ENCODE assay signal across 21 cellular contexts in the genomic region with DNA sequence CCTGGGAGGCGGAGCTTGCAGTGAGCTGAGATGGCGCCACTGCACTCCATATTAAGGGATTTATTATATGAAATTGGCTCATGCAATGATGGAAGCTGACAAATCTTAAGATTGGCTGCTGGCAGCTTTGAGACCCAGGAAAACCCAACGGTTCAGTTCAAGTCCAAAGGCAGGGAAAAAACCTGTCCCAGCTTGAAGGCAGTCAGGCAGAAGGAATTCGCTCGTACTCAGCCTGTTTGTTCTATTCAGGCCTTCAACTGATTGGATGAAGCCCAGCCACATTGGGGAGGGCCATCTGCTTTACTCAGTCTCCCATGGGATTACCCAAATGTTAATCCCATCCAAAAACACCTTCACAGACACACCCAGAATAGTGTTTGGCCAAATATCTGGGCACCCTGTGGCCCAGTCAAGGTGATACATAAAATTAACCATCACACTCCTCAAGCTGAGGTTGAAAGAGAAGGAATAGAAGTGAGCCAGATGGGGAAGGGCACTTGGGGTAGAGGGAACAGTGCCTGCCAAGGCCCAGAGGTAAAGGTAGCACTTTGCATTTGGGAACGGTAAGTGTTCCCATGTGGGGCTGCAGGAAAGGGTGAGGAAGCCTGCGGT. TPM values are rescaled to one million over a fixed set of nuclear protein-coding genes. Genes with fewer than 3 reads are reported as not detected.
A peak's percentile ranks its signal among the peaks of the same experiment; 100 is the strongest.
DNase-seq lines count a peak whose midpoint lies in the region; ATAC-seq and TF ChIP-seq lines count a peak whose summit lies in the region.
"Had no signal": no experiment of that assay in that cellular context is flagged by ENCODE, and none has a peak within 500 bp of the region (broad histone marks: within the 10 kb centered on the region; RNA-seq: fewer than 3 reads in every experiment).

No MANE protein-coding gene starts in this region.

- H2AK5ac ChIP-seq in neuronal stem cell (ENCODE audit: low read depth, low read length) = peak overlapping the region; percentile 71

- no peak overlapping the region for H4K91ac ChIP-seq in neuronal stem cell (ENCODE audit: low read depth, low read length, poor library complexity)

- H3K4me3 ChIP-seq in body of pancreas (no peak overlapping the region), neuronal stem cell (ENCODE audit: low read length in 2 of 2) (no peak overlapping the region)
- H3K4me3 ChIP-seq: gastroesophageal sphincter, psoas muscle had no signal

- H2AFZ ChIP-seq in neuronal stem cell (ENCODE audit: low read length) = no peak overlapping the region

- no peak overlapping the region for H3K4me2 ChIP-seq in neuronal stem cell (ENCODE audit: insufficient read depth, low read length, poor library complexity, severe bottlenecking)

- no peak overlapping the region for H3K9ac ChIP-seq in neuronal stem cell (ENCODE audit: low read depth, low read length, poor library complexity)

- H3K14ac ChIP-seq in neuronal stem cell (ENCODE audit: low read length) = no peak overlapping the region

- no peak overlapping the region for H4K8ac ChIP-seq in neuronal stem cell (ENCODE audit: low read depth, low read length)

- DNase-seq in stimulated activated naive CD8-positive, alpha-beta T cell treated with anti-CD3 and anti-CD28 coated beads, Interleukin-15, amount 100 ng/mL, for 72 hours = no peak
- DNase-seq in stimulated activated naive CD8-positive, alpha-beta T cell treated with anti-CD3 and anti-CD28 coated beads, Interleukin-15, Interleukin-2, amounts not matched to agents 100 U/mL and 50 U/mL, for 24 hours = no peak
- DNase-seq in body of pancreas = peak in 3 of 4 donors; percentile 0 to 4 (median 1)
- DNase-seq in neuronal stem cell (ENCODE audit: low spot score) = no peak
- no peak for DNase-seq in ACHN
- no peak for DNase-seq in CD1c-positive myeloid dendritic cell (ENCODE audit: extremely low spot score)
- DNase-seq: activated naive CD8-positive, alpha-beta T cell treated with anti-CD3 and anti-CD28 coated beads for 36 hours; brain microvascular endothelial cell; HFFc6; KBM-7; midbrain; NCI-H1694 treated with DMSO at 0.1 percent for 48 hours; psoas muscle; T-helper 9 cell had no signal

- H3K18ac ChIP-seq in neuronal stem cell (ENCODE audit: low read length) = no peak overlapping the region

- H3K27ac ChIP-seq in body of pancreas = peak overlapping the region in 3 of 4 donors; percentile 34 to 54 (median 45)
- no peak overlapping the region for H3K27ac ChIP-seq in neuronal stem cell (replicated peaks; ENCODE audit: low read length)
- H3K27ac ChIP-seq: brain microvascular endothelial cell, gastroesophageal sphincter, psoas muscle had no signal

- H2BK15ac ChIP-seq in neuronal stem cell (ENCODE audit: low read length) = peak overlapping the region; percentile 63

- 79 to 81% methylated on average over 7 of the region's 7 CpGs for WGBS in body of pancreas, 2 donors
- no CpG with 5 or more reads among the region's 7 CpGs for WGBS in neuronal stem cell (ENCODE audit: extremely low coverage in 2 of 2, insufficient read length in 2 of 2, insufficient replicate concordance in 1 of 2), 2 donors

- H3K9me3 Mint-ChIP-seq in stimulated activated naive CD8-positive, alpha-beta T cell treated with anti-CD3 and anti-CD28 coated beads, Interleukin-15, amount 100 ng/mL, for 72 hours = no peaks in the 10 kb centered on the region
- H3K9me3 Mint-ChIP-seq: activated naive CD8-positive, alpha-beta T cell treated with anti-CD3 and anti-CD28 coated beads for 36 hours; HFFc6; nephron had no signal

- H3K4me1 ChIP-seq in body of pancreas (peaks cover 12% of the 10 kb centered on the region), neuronal stem cell (ENCODE audit: control insufficient read depth in 2 of 2, insufficient read depth in 1 of 2, low read depth in 1 of 2, low read length in 2 of 2) (peaks cover 0 to 3% of the 10 kb centered on the region in 2 donors)
- H3K4me1 ChIP-seq: gastroesophageal sphincter, psoas muscle had no signal

- peaks cover 12% of the 10 kb centered on the region for H3K4me1 Mint-ChIP-seq in stimulated activated naive CD8-positive, alpha-beta T cell treated with anti-CD3 and anti-CD28 coated beads, Interleukin-15, amount 100 ng/mL, for 72 hours
- H3K4me1 Mint-ChIP-seq: nephron had no signal

- no peaks in the 10 kb centered on the region for H3K27me3 ChIP-seq in body of pancreas
- H3K27me3 ChIP-seq in neuronal stem cell (ENCODE audit: control insufficient read depth in 3 of 3, insufficient read depth in 3 of 3, low read depth in 1 of 3, low read length in 3 of 3) = no peaks in the 10 kb centered on the region
- H3K27me3 ChIP-seq: brain microvascular endothelial cell, gastroesophageal sphincter had no signal

- no peak for ATAC-seq in stimulated activated naive CD8-positive, alpha-beta T cell treated with anti-CD3 and anti-CD28 coated beads, Interleukin-15, amount 100 ng/mL, for 72 hours
- ATAC-seq in stimulated activated naive CD8-positive, alpha-beta T cell treated with anti-CD3 and anti-CD28 coated beads, Interleukin-15, Interleukin-2, amounts not matched to agents 100 U/mL and 50 U/mL, for 24 hours = no peak
- ATAC-seq in body of pancreas (peak; percentile 12), HG03520 (IDR thresholded peaks at IDR 0.05; ENCODE audit: unreplicated experiment) (no peak)
- ATAC-seq: activated CD4-positive, CD25-positive, alpha-beta regulatory T cell treated with anti-CD3 and anti-CD28 coated beads, Interleukin-2, amount 50 U/mL, for 24 hours; gastroesophageal sphincter; left colon had no signal

- H3K36me3 ChIP-seq in body of pancreas (replicated peaks in 1 of 2; ENCODE audit: insufficient read depth in 1 of 2, low read depth in 2 of 2) (no peaks in the 10 kb centered on the region), neuronal stem cell (replicated peaks in 1 of 2; ENCODE audit: control insufficient read depth in 2 of 2, insufficient read depth in 2 of 2, low read length in 2 of 2) (peaks cover 0 to 3% of the 10 kb centered on the region in 2 donors)
- H3K36me3 ChIP-seq: brain microvascular endothelial cell had no signal

- peak overlapping the region; percentile 33 for H2BK5ac ChIP-seq in neuronal stem cell (ENCODE audit: low read length)

- no peak for TF ChIP-seq CTCF in body of pancreas (IDR thresholded peaks at IDR 0.05)

- H3K27me3 Mint-ChIP-seq in stimulated activated naive CD8-positive, alpha-beta T cell treated with anti-CD3 and anti-CD28 coated beads, Interleukin-15, amount 100 ng/mL, for 72 hours = no peaks in the 10 kb centered on the region
- H3K27me3 Mint-ChIP-seq: activated naive CD8-positive, alpha-beta T cell treated with anti-CD3 and anti-CD28 coated beads for 36 hours had no signal

- H3K4ac ChIP-seq in neuronal stem cell (ENCODE audit: low read length) = no peak overlapping the region

- intact Hi-C loops in body of pancreas (cut with DNase I) = no loop called here

- H3K23ac ChIP-seq in neuronal stem cell (ENCODE audit: low read depth, low read length, poor library complexity) = peak overlapping the region; percentile 20

- H3K4me3 Mint-ChIP-seq in stimulated activated naive CD8-positive, alpha-beta T cell treated with anti-CD3 and anti-CD28 coated beads, Interleukin-15, amount 100 ng/mL, for 72 hours = no peak overlapping the region
- H3K4me3 Mint-ChIP-seq: activated naive CD8-positive, alpha-beta T cell treated with anti-CD3 and anti-CD28 coated beads for 36 hours; nephron had no signal

- H3K9me3 ChIP-seq in body of pancreas (no peaks in the 10 kb centered on the region), neuronal stem cell (replicated peaks in 1 of 2; ENCODE audit: control insufficient read depth in 2 of 2, insufficient read depth in 1 of 2, low read depth in 1 of 2, low read length in 2 of 2) (peaks cover 0 to 2% of the 10 kb centered on the region in 2 donors)
- H3K9me3 ChIP-seq: psoas muscle had no signal

- in situ Hi-C loops in ACHN (cut with HindIII; ENCODE audit: low pct_ligation_motif_present, low pct_unique_long_range_greater_than_20kb, low sequenced_read_pairs) = no loop called here

- H3K79me1 ChIP-seq in neuronal stem cell (ENCODE audit: low read depth, low read length) = no peaks in the 10 kb centered on the region

- H2BK12ac ChIP-seq in neuronal stem cell (ENCODE audit: low read length) = no peak overlapping the region

- H3K27ac Mint-ChIP-seq in stimulated activated naive CD8-positive, alpha-beta T cell treated with anti-CD3 and anti-CD28 coated beads, Interleukin-15, amount 100 ng/mL, for 72 hours = peak overlapping the region; percentile 10 to 43
- H3K27ac Mint-ChIP-seq: activated naive CD8-positive, alpha-beta T cell treated with anti-CD3 and anti-CD28 coated beads for 36 hours; HFFc6; nephron had no signal

- no peak overlapping the region for H2BK120ac ChIP-seq in neuronal stem cell (ENCODE audit: low read depth, low read length)

- no peak for TF ChIP-seq POLR2A in body of pancreas (IDR thresholded peaks at IDR 0.05)

RNA-seq across cellular contexts. Expression of a gene that starts 8.5 kb away (rescaled TPM):
- 10 to 100 TPM in 1 of 2 donors, not detected in 1; 43.8 TPM for total RNA-seq in body of pancreas
- not detected for polyA plus RNA-seq in neuronal stem cell (2013, experiment 1 of 2)
- polyA plus RNA-seq in neuronal stem cell (2013, experiment 2 of 2) = not detected
- total RNA-seq: activated naive CD8-positive, alpha-beta T cell treated with anti-CD3 and anti-CD28 coated beads for 36 hours; dermis microvascular lymphatic vessel endothelial cell; HFFc6; left colon; RPMI7951 had no signal

RNA-seq across cellular contexts. Expression of a gene that starts 15.3 kb away (rescaled TPM):
- total RNA-seq in body of pancreas = not detected
- polyA plus RNA-seq in neuronal stem cell (2013, experiment 1 of 2) = 0.14 TPM
- polyA plus RNA-seq in neuronal stem cell (2013, experiment 2 of 2) = 0.08 TPM
- total RNA-seq: activated naive CD8-positive, alpha-beta T cell treated with anti-CD3 and anti-CD28 coated beads for 36 hours; dermis microvascular lymphatic vessel endothelial cell; gastroesophageal sphincter; HFFc6; left colon; psoas muscle; RPMI7951 had no signal

Comparison
In these comparisons a context has a peak if more than half of its experiments do, and no peak if none do; other contexts are left out.
1. DNase-seq: peak in body of pancreas (3 of 4); none in stimulated activated naive CD8-positive, alpha-beta T cell treated with anti-CD3 and anti-CD28 coated beads, Interleukin-15, amount 100 ng/mL, for 72 hours (0 of 2), stimulated activated naive CD8-positive, alpha-beta T cell treated with anti-CD3 and anti-CD28 coated beads, Interleukin-15, Interleukin-2, amounts not matched to agents 100 U/mL and 50 U/mL, for 24 hours (single experiment), neuronal stem cell (single experiment), ACHN (single experiment) and CD1c-positive myeloid dendritic cell (single experiment).